Comparison of ENCODE assay signal across 8 cellular contexts in genomic region chr6:159692303-159693127, GRCh38. TPM values are rescaled to one million over a fixed set of nuclear protein-coding genes. Genes with fewer than 3 reads are reported as not detected.
DNase-seq lines count a peak whose midpoint lies in the region; ATAC-seq and TF ChIP-seq lines count a peak whose summit lies in the region.

No MANE protein-coding gene starts in this region.

- peak overlapping the region; percentile 23 for H2AFZ ChIP-seq in neural progenitor cell (replicated peaks)

- peaks cover 12% of the 10 kb centered on the region for H4K20me1 ChIP-seq in neural progenitor cell (ENCODE audit: low read depth)

- peak overlapping the region; percentile 80 for H3K4me3 ChIP-seq in BE2C (ENCODE audit: low read depth, low read length)
- H3K4me3 ChIP-seq in foreskin fibroblast (ENCODE audit: low read depth in 1 of 2, low read length in 2 of 2): peak overlapping the region; percentile 60 to 86
- peak overlapping the region; percentile 86 for H3K4me3 ChIP-seq in neural progenitor cell

- peaks cover 28% of the 10 kb centered on the region for H3K36me3 Mint-ChIP-seq in activated T-helper 2 cell treated with anti-CD3 and anti-CD28 coated beads, Interferon-gamma antibody, Interleukin-2, Interleukin-4, amounts not matched to agents 10 μg/mL and 5 μg/mL and 100 μg/mL, durations not matched to agents 14 hours and 24 hours and 36 hours (ENCODE audit: low read depth)
- H3K36me3 Mint-ChIP-seq in neural progenitor cell: peaks cover 15% of the 10 kb centered on the region

- intact Hi-C loops in activated T-helper 2 cell treated with anti-CD3 and anti-CD28 coated beads, Interferon-gamma antibody, Interleukin-2, Interleukin-4, amounts not matched to agents 10 μg/mL and 5 μg/mL and 100 μg/mL, durations not matched to agents 14 hours and 24 hours and 36 hours (cut with micrococcal nuclease): loop anchor here (1.0 to 5.0 kb wide), 6 partner anchors 35 to 770 kb away; partner anchors contain the start of genes ACAT2, TCP1 and WTAP

- H3K4me2 ChIP-seq in neural progenitor cell: peak overlapping the region; percentile 88

- peaks cover 42% of the 10 kb centered on the region for H3K79me2 ChIP-seq in neural progenitor cell (ENCODE audit: low read depth)

- H3K27me3 ChIP-seq in BE2C (no peaks in the 10 kb centered on the region), neural progenitor cell (no peaks in the 10 kb centered on the region)

- DNase-seq in BE2C (peak; percentile 50), OCI-M1 (lab: John Stamatoyannopoulos, UW) (peak; percentile 71), foreskin fibroblast (peak in 1 of 2 donors; percentile 71), neural progenitor cell (ENCODE audit: low spot score) (peak; percentile 71), superior temporal gyrus (ENCODE audit: extremely low spot score) (peak; percentile 35)
- DNase-seq in activated T-helper 2 cell treated with anti-CD3 and anti-CD28 coated beads, Interferon-gamma antibody, Interleukin-2, Interleukin-4, amounts not matched to agents 10 μg/mL and 5 μg/mL and 100 μg/mL, durations not matched to agents 14 hours and 24 hours and 36 hours (ENCODE audit: low spot score): peak; percentile 55

- no peaks in the 10 kb centered on the region for H3K27me3 Mint-ChIP-seq in activated T-helper 2 cell treated with anti-CD3 and anti-CD28 coated beads, Interferon-gamma antibody, Interleukin-2, Interleukin-4, amounts not matched to agents 10 μg/mL and 5 μg/mL and 100 μg/mL, durations not matched to agents 14 hours and 24 hours and 36 hours (ENCODE audit: low read depth)
- peaks cover 2% of the 10 kb centered on the region for H3K27me3 Mint-ChIP-seq in neural progenitor cell (ENCODE audit: insufficient read depth, low read depth)

- H3K27ac ChIP-seq in neural progenitor cell: no peak overlapping the region

- H3K36me3 ChIP-seq in BE2C (peaks cover 8% of the 10 kb centered on the region), neural progenitor cell (peaks cover 6% of the 10 kb centered on the region)

- H3F3A ChIP-seq in neural progenitor cell (ENCODE audit: low read depth): peaks cover 15% of the 10 kb centered on the region

- peaks cover 32% of the 10 kb centered on the region for H3K4me1 Mint-ChIP-seq in activated T-helper 2 cell treated with anti-CD3 and anti-CD28 coated beads, Interferon-gamma antibody, Interleukin-2, Interleukin-4, amounts not matched to agents 10 μg/mL and 5 μg/mL and 100 μg/mL, durations not matched to agents 14 hours and 24 hours and 36 hours (ENCODE audit: low read depth)
- H3K4me1 Mint-ChIP-seq in neural progenitor cell: peaks cover 30% of the 10 kb centered on the region

- peaks cover 4% of the 10 kb centered on the region; the same call in 1 of the 2 replicates for H3K4me1 ChIP-seq in BE2C
- H3K4me1 ChIP-seq in neural progenitor cell: peaks cover 9% of the 10 kb centered on the region

- peak overlapping the region; percentile 56 for H3K9ac ChIP-seq in neural progenitor cell

- H3K9me3 Mint-ChIP-seq in activated T-helper 2 cell treated with anti-CD3 and anti-CD28 coated beads, Interferon-gamma antibody, Interleukin-2, Interleukin-4, amounts not matched to agents 10 μg/mL and 5 μg/mL and 100 μg/mL, durations not matched to agents 14 hours and 24 hours and 36 hours: no peaks in the 10 kb centered on the region
- no peaks in the 10 kb centered on the region for H3K9me3 Mint-ChIP-seq in neural progenitor cell

- peak overlapping the region; percentile 88 for H3K27ac Mint-ChIP-seq in activated T-helper 2 cell treated with anti-CD3 and anti-CD28 coated beads, Interferon-gamma antibody, Interleukin-2, Interleukin-4, amounts not matched to agents 10 μg/mL and 5 μg/mL and 100 μg/mL, durations not matched to agents 14 hours and 24 hours and 36 hours
- H3K27ac Mint-ChIP-seq in neural progenitor cell: peak overlapping the region; percentile 88

- TF ChIP-seq CTCF in BE2C (IDR thresholded peaks at IDR 0.05; ENCODE audit: low read depth, low read length) (no peak), foreskin fibroblast (IDR thresholded peaks at IDR 0.05; ENCODE audit: low read depth, low read length) (no peak), neural progenitor cell (IDR thresholded peaks at IDR 0.05) (no peak)

- ATAC-seq in GM19328 (IDR thresholded peaks at IDR 0.05; ENCODE audit: unreplicated experiment) (peak; percentile 34), HG03439 (IDR thresholded peaks at IDR 0.05; ENCODE audit: unreplicated experiment) (peak; percentile 31)

- no peaks in the 10 kb centered on the region for H3K9me3 ChIP-seq in BE2C
- H3K9me3 ChIP-seq in neural progenitor cell (ENCODE audit: low read depth): no peaks in the 10 kb centered on the region

- H3K4me3 Mint-ChIP-seq in activated T-helper 2 cell treated with anti-CD3 and anti-CD28 coated beads, Interferon-gamma antibody, Interleukin-2, Interleukin-4, amounts not matched to agents 10 μg/mL and 5 μg/mL and 100 μg/mL, durations not matched to agents 14 hours and 24 hours and 36 hours (ENCODE audit: low read depth): peak overlapping the region; percentile 87
- H3K4me3 Mint-ChIP-seq in neural progenitor cell: peak overlapping the region; percentile 92

RNA-seq across cellular contexts. Expression of gene SOD2, which starts 0.5 kb away (rescaled TPM):
- 34.6 TPM for polyA plus RNA-seq in BE2C (2012; ENCODE audit: insufficient read depth, insufficient read length, low read depth)
- total RNA-seq in activated T-helper 2 cell treated with anti-CD3 and anti-CD28 coated beads, Interferon-gamma antibody, Interleukin-2, Interleukin-4, amounts not matched to agents 10 μg/mL and 5 μg/mL and 100 μg/mL, durations not matched to agents 14 hours and 24 hours and 36 hours: 54.3 and 60.8 TPM in 2 replicates
- total RNA-seq in neural progenitor cell (ENCODE audit: low replicate concordance): 54.9 and 67.2 TPM in 2 replicates

RNA-seq across cellular contexts. Expression of gene WTAP, which starts 34.8 kb away (rescaled TPM):
- polyA plus RNA-seq in BE2C (2012; ENCODE audit: insufficient read depth, insufficient read length, low read depth): 96.2 TPM
- 110 and 114 TPM in 2 replicates for total RNA-seq in activated T-helper 2 cell treated with anti-CD3 and anti-CD28 coated beads, Interferon-gamma antibody, Interleukin-2, Interleukin-4, amounts not matched to agents 10 μg/mL and 5 μg/mL and 100 μg/mL, durations not matched to agents 14 hours and 24 hours and 36 hours
- 126 and 159 TPM in 2 replicates for total RNA-seq in neural progenitor cell (ENCODE audit: low replicate concordance)
